In the genomic region with DNA sequence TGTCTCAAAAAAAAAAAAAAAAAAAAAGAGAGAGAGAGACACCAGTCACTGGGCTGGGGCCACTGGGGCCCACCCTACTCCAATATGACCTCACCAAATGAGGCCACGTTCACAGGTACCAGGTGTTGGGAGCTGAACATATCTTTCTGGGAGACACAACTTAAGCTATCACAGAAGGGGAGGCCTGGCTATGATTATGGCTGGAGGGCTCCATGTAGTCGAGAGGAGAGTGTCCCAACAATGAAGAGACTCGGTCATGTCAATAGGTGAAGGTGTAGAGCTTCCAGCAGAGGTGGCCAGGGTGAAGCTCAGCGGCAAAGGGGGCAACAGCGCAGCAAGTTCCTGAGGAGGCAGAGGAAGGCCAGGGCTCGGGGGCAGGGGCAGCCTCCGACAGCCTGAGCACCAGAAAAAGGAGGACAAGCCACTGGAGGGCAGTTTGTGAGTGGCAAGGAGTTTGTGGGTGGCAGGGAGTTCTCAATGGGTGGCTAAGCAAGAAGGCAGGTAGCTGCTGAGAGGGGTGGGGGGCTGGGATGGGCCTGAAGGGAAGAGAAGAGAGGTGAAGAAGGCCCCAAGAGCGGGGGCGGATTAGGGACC, we compare ENCODE assay signal across 17 cellular contexts. TPM values are rescaled to one million over a fixed set of nuclear protein-coding genes. Genes with fewer than 3 reads are reported as not detected.
DNase-seq lines count a peak whose midpoint lies in the region; ATAC-seq, FAIRE-seq and TF ChIP-seq lines count a peak whose summit lies in the region.
"Had no signal": no experiment of that assay in that cellular context is flagged by ENCODE, and none has a peak within 500 bp of the region (broad histone marks: within the 10 kb centered on the region; RNA-seq: fewer than 3 reads in every experiment).

No MANE protein-coding gene starts in this region.

- peaks cover 32% of the 10 kb centered on the region for H3K36me3 Mint-ChIP-seq in Calu3 (ENCODE audit: insufficient read depth, unreplicated experiment)
- H3K36me3 Mint-ChIP-seq in activated naive CD8-positive, alpha-beta T cell treated with anti-CD3 and anti-CD28 coated beads for 36 hours = no peaks in the 10 kb centered on the region
- H3K36me3 Mint-ChIP-seq: natural killer cell had no signal

- H3K36me3 ChIP-seq in mesendoderm (ENCODE audit: control insufficient read depth, insufficient read depth, low read length) (no peaks in the 10 kb centered on the region), HAP-1 (replicated peaks) (no peaks in the 10 kb centered on the region)

- peak overlapping the region; percentile 63 for H3K56ac ChIP-seq in mesendoderm (ENCODE audit: low read length)

- no peaks in the 10 kb centered on the region for H3K79me2 ChIP-seq in mesendoderm (ENCODE audit: control insufficient read depth, insufficient read depth, low read length)

- peak overlapping the region; percentile 86 for H3K27ac Mint-ChIP-seq in Calu3 (ENCODE audit: unreplicated experiment)
- H3K27ac Mint-ChIP-seq in activated naive CD8-positive, alpha-beta T cell treated with anti-CD3 and anti-CD28 coated beads for 36 hours = peak overlapping the region; percentile 14
- H3K27ac Mint-ChIP-seq: natural killer cell had no signal

- CTCF ChIA-PET in A549 (lab: Yijun Ruan, JAX) (interaction anchor here (0.6 to 52.6 kb wide), 5 partner anchors 9 to 120 kb away, joined by 4 to 2097 read pairs (median 48); a partner anchor contains a TSS), Calu3 (lab: Charles Lee) (interaction anchor here (0.7 to 3.2 kb wide), 8 partner anchors 8 to 41 kb away, joined by 3 to 29 read pairs (median 6); no protein-coding TSS in a partner anchor)

- H2BK5ac ChIP-seq in mesendoderm (ENCODE audit: low read length) = no peak overlapping the region

- TF ChIP-seq EP300 in A549 (IDR thresholded peaks at IDR 0.05) = no peak

- FAIRE-seq in A549 (lab: Jason Lieb, UNC) = no peak
- FAIRE-seq: GM12892 had no signal

- POLR2A ChIA-PET in A549 (lab: Yijun Ruan, JAX) = interaction anchor here (0.6 to 6.3 kb wide), 7 partner anchors 8 to 111 kb away, joined by 3 to 237 read pairs (median 23); a partner anchor contains a TSS

- H3K4me3 Mint-ChIP-seq in Calu3 (ENCODE audit: low read depth, unreplicated experiment) = no peak overlapping the region
- no peak overlapping the region for H3K4me3 Mint-ChIP-seq in activated naive CD8-positive, alpha-beta T cell treated with anti-CD3 and anti-CD28 coated beads for 36 hours
- H3K4me3 Mint-ChIP-seq: natural killer cell; stimulated activated naive CD8-positive, alpha-beta T cell treated with anti-CD3 and anti-CD28 coated beads, Interleukin-15, Interleukin-2, amounts not matched to agents 100 ng/mL and 50 ng/mL, for 24 hours had no signal

- 0 out of 3 replicates have a peak overlapping the region, but pooled peaks have one; percentile 8 for H3K4me3 ChIP-seq in A549
- no peak overlapping the region for H3K4me3 ChIP-seq in mesendoderm (ENCODE audit: low read length)
- no peak overlapping the region for H3K4me3 ChIP-seq in lower leg skin (ENCODE audit: low read depth, poor library complexity, severe bottlenecking)
- H3K4me3 ChIP-seq in HAP-1 = no peak overlapping the region
- H3K4me3 ChIP-seq: lung had no signal

- no peaks in the 10 kb centered on the region for H3K79me1 ChIP-seq in mesendoderm (ENCODE audit: low read length)

- peak overlapping the region; percentile 72 for H3K18ac ChIP-seq in mesendoderm (ENCODE audit: low read length)

- H2AK5ac ChIP-seq in mesendoderm (ENCODE audit: low read length) = peak overlapping the region; percentile 60

- 81% methylated on average over 9 of the region's 9 CpGs for whole genome bisulfite sequencing in A549 (ENCODE audit: missing lambda C conversion rate)
- no CpG with 5 or more reads among the region's 9 CpGs for WGBS in mesendoderm (ENCODE audit: extremely low coverage, insufficient coverage, low lambda C conversion rate)
- 93 to 96% methylated on average over 9 of the region's 9 CpGs for WGBS in lower leg skin, 2 donors

- H3K27ac ChIP-seq in A549 (peak overlapping the region; percentile 98), mesendoderm (ENCODE audit: low read depth, low read length) (no peak overlapping the region)

- intact Hi-C loops in Calu3 (cut with micrococcal nuclease; ENCODE audit: unreplicated experiment) = no loop called here
- intact Hi-C loops in lower leg skin (cut with DNase I; ENCODE audit: low total_unique reads) = no loop called here

- H3K4me1 ChIP-seq in A549 (peaks cover 97% of the 10 kb centered on the region), mesendoderm (ENCODE audit: control insufficient read depth, low read depth, low read length) (peaks cover 4% of the 10 kb centered on the region), HAP-1 (peaks cover 7% of the 10 kb centered on the region)

- no peaks in the 10 kb centered on the region for H3K9me3 ChIP-seq in A549
- H3K9me3 ChIP-seq in HAP-1 = no peaks in the 10 kb centered on the region

- H3K23ac ChIP-seq in mesendoderm (ENCODE audit: low read length) = no peak overlapping the region

- DNase-seq in A549 (ENCODE audit: low read depth in 1 of 2, low spot score in 1 of 2) (no peak), Calu3 (no peak), mesendoderm (no peak), lower leg skin (ENCODE audit: low spot score in 2 of 2) (no peak), GM13977 (ENCODE audit: low spot score) (no peak), HAP-1 (ENCODE audit: low spot score in 2 of 2) (no peak)
- DNase-seq in activated naive CD8-positive, alpha-beta T cell treated with anti-CD3 and anti-CD28 coated beads for 36 hours = no peak
- DNase-seq: activated CD4-positive, alpha-beta T cell treated with anti-CD3 and anti-CD28 coated beads, Interleukin-2, amount 50 U/mL, for 1 hour; AML-193; GF-D8; MM.1S; natural killer cell; NCI-H187 treated with DMSO at 0.1 percent for 48 hours had no signal

- TF ChIP-seq POLR2A in A549 (IDR thresholded peaks at IDR 0.05; ENCODE audit: low read length) = no peak
- no peak for TF ChIP-seq POLR2A in lower leg skin (IDR thresholded peaks at IDR 0.05)

- TF ChIP-seq CTCF in A549 (IDR thresholded peaks at IDR 0.05) (no peak), Calu3 (IDR thresholded peaks at IDR 0.05; ENCODE audit: unreplicated experiment) (no peak), lower leg skin (IDR thresholded peaks at IDR 0.05) (no peak), GM13977 (IDR thresholded peaks at IDR 0.05; ENCODE audit: extremely low read depth, insufficient read depth, missing control alignments) (no peak)

- peak overlapping the region; percentile 64 for H3K4me2 ChIP-seq in A549
- H3K4me2 ChIP-seq in mesendoderm (ENCODE audit: low read length) = no peak overlapping the region

- H4K8ac ChIP-seq in mesendoderm (ENCODE audit: low read depth, low read length) = no peak overlapping the region

- ATAC-seq in A549 = no peak
- ATAC-seq: natural killer cell had no signal

- no peak overlapping the region for H3K9ac ChIP-seq in mesendoderm (ENCODE audit: low read length)

- no peaks in the 10 kb centered on the region for H3K27me3 ChIP-seq in mesendoderm (ENCODE audit: insufficient read depth, low read length, poor library complexity)
- no peaks in the 10 kb centered on the region for H3K27me3 ChIP-seq in HAP-1 (ENCODE audit: low read depth)

- no peaks in the 10 kb centered on the region for H3K27me3 Mint-ChIP-seq in Calu3 (ENCODE audit: unreplicated experiment)
- no peaks in the 10 kb centered on the region for H3K27me3 Mint-ChIP-seq in activated naive CD8-positive, alpha-beta T cell treated with anti-CD3 and anti-CD28 coated beads for 36 hours
- H3K27me3 Mint-ChIP-seq: stimulated activated naive CD8-positive, alpha-beta T cell treated with anti-CD3 and anti-CD28 coated beads, Interleukin-15, Interleukin-2, amounts not matched to agents 100 ng/mL and 50 ng/mL, for 24 hours had no signal

- TF ChIP-seq RAD21 in A549 (conservative IDR thresholded peaks at IDR 0.05 in 1 of 2, IDR thresholded peaks at IDR 0.05 in 1 of 2) = no peak

- no TSS peak for BruUV-seq in Calu3 (replicated peaks; lab: Mats Ljungman, UMichigan)

- H2BK15ac ChIP-seq in mesendoderm (replicated peaks; ENCODE audit: low read depth) = no peak overlapping the region

- in situ Hi-C loops in GM13977 (cut with MboI; ENCODE audit: low pct_unique_long_range_greater_than_20kb, low sequenced_read_pairs, unreplicated experiment) (no loop called here), HAP-1 (cut with MboI; ENCODE audit: low sequenced_read_pairs) (no loop called here)

- H2BK120ac ChIP-seq in mesendoderm (ENCODE audit: low read depth, low read length) = peak overlapping the region; percentile 57

- H4K5ac ChIP-seq in mesendoderm (ENCODE audit: low read length) = no peak overlapping the region

- H3K9me3 Mint-ChIP-seq in Calu3 (ENCODE audit: low read depth, unreplicated experiment) = no peaks in the 10 kb centered on the region
- H3K9me3 Mint-ChIP-seq in activated naive CD8-positive, alpha-beta T cell treated with anti-CD3 and anti-CD28 coated beads for 36 hours = no peaks in the 10 kb centered on the region
- H3K9me3 Mint-ChIP-seq: natural killer cell; stimulated activated naive CD8-positive, alpha-beta T cell treated with anti-CD3 and anti-CD28 coated beads, Interleukin-15, Interleukin-2, amounts not matched to agents 100 ng/mL and 50 ng/mL, for 24 hours had no signal

- H3K4me1 Mint-ChIP-seq in Calu3 (ENCODE audit: low read depth, unreplicated experiment) = peaks cover 57% of the 10 kb centered on the region
- peaks cover 11% of the 10 kb centered on the region for H3K4me1 Mint-ChIP-seq in activated naive CD8-positive, alpha-beta T cell treated with anti-CD3 and anti-CD28 coated beads for 36 hours

- peak overlapping the region; percentile 5 for H3K4ac ChIP-seq in mesendoderm (ENCODE audit: low read depth, low read length)

RNA-seq across cellular contexts. Expression of a gene that starts 28.0 kb away (rescaled TPM):
- polyA plus RNA-seq in A549 (2011; rRNA removed) (342 and 442 TPM in 2 replicates), A549 (2017; fragmentation: RNase III; extraction: RNeasy Plus Mini Kit Qiagen cat#74134 plus additional on column Dnase treatment) (225 to 288 TPM (median 248 TPM) in 3 replicates)
- 157 and 189 TPM in 2 replicates for polyA plus RNA-seq in A549 (2012; cell fraction: cytosol; rRNA removed)
- 1,165 and 1,226 TPM in 2 replicates for polyA plus RNA-seq in A549 (2012; cell fraction: nucleus; rRNA removed)
- 586 and 639 TPM in 2 replicates for polyA minus RNA-seq in A549 (2011; rRNA and poly(A)+ RNA removed)
- total RNA-seq in Calu3 (2022) (88.0 and 125 TPM in 2 replicates), lower leg skin (10 to 100 TPM; 25.8 to 47.5 (median 35.2) TPM)
- total RNA-seq in activated naive CD8-positive, alpha-beta T cell treated with anti-CD3 and anti-CD28 coated beads for 36 hours = not detected
- polyA plus RNA-seq in mesendoderm (2013, experiment 1 of 2) = 0.13 TPM
- polyA plus RNA-seq in mesendoderm (2013, experiment 2 of 2) = 0.15 TPM
- total RNA-seq: SK-MEL-5 had no signal

RNA-seq across cellular contexts. Expression of a gene that starts 45.0 kb away (rescaled TPM):
- polyA plus RNA-seq in A549 (2011; rRNA removed) (68.5 and 84.3 TPM in 2 replicates), A549 (2017; fragmentation: RNase III; extraction: RNeasy Plus Mini Kit Qiagen cat#74134 plus additional on column Dnase treatment) (44.2 to 55.2 TPM (median 50.1 TPM) in 3 replicates)
- polyA plus RNA-seq in A549 (2012; cell fraction: cytosol; rRNA removed) = 31.1 and 36.1 TPM in 2 replicates
- polyA plus RNA-seq in A549 (2012; cell fraction: nucleus; rRNA removed) = 20.0 and 27.7 TPM in 2 replicates
- polyA minus RNA-seq in A549 (2011; rRNA and poly(A)+ RNA removed) = 31.0 and 37.0 TPM in 2 replicates
- total RNA-seq in Calu3 (2022) (67.2 and 68.5 TPM in 2 replicates), lower leg skin (10 to 100 TPM; 22.4 to 31.1 (median 22.7) TPM)
- total RNA-seq in activated naive CD8-positive, alpha-beta T cell treated with anti-CD3 and anti-CD28 coated beads for 36 hours = 10 to 100 TPM; 39.5 to 40.2 TPM
- 41.9 TPM for polyA plus RNA-seq in mesendoderm (2013, experiment 1 of 2)
- 41.9 TPM for polyA plus RNA-seq in mesendoderm (2013, experiment 2 of 2)

RNA-seq across cellular contexts. Expression of a gene that starts 56.7 kb away (rescaled TPM):
- 117 and 209 TPM in 2 replicates for polyA plus RNA-seq in A549 (2011; rRNA removed)
- 49.5 and 58.7 TPM in 2 replicates for polyA plus RNA-seq in A549 (2012; cell fraction: cytosol; rRNA removed)
- 125 and 135 TPM in 2 replicates for polyA plus RNA-seq in A549 (2012; cell fraction: nucleus; rRNA removed)
- 165 to 211 TPM (median 207 TPM) in 3 replicates for polyA plus RNA-seq in A549 (2017; fragmentation: RNase III; extraction: RNeasy Plus Mini Kit Qiagen cat#74134 plus additional on column Dnase treatment)
- polyA minus RNA-seq in A549 (2011; rRNA and poly(A)+ RNA removed) = 15.6 and 16.2 TPM in 2 replicates
- 152 and 155 TPM in 2 replicates for total RNA-seq in Calu3 (2022)
- total RNA-seq in activated naive CD8-positive, alpha-beta T cell treated with anti-CD3 and anti-CD28 coated beads for 36 hours = 100 to 1,000 TPM; 108 to 116 TPM
- 185 TPM for polyA plus RNA-seq in mesendoderm (2013, experiment 1 of 2)
- polyA plus RNA-seq in mesendoderm (2013, experiment 2 of 2) = 187 TPM
- total RNA-seq in lower leg skin = 10 to 100 TPM; 31.6 to 70.2 (median 51.6) TPM

Comparison
In these comparisons a context has a peak if more than half of its experiments do, and no peak if none do; other contexts are left out.
1. RNA of a gene that starts 28.0 kb away (total RNA-seq): 88.0 to 125 TPM in Calu3 and 25.8 to 47.5 TPM in lower leg skin; not detected in activated naive CD8-positive, alpha-beta T cell treated with anti-CD3 and anti-CD28 coated beads for 36 hours; every median in the first group is over 10 times any median in the second.